13 cellular contexts compared by ENCODE assay signal in the genomic region with DNA sequence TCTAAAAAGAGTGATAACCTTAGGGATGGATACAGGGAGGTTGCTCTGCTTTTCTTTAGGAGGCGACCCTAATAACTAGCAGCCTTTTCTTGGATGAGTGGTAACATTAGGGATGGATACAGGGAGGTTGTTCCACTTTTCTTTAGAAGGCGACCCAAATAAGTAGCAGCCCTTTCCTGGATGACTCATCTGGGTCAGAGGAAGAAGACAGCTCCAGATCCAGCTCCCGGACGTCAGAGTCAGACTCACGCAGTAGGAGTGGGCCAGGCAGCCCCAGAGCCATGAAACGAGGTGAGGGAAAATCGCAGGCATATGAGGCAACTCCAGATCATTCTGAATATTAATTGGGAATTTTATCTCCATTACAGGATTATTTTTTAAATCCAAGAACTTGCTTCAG. TPM values are rescaled to one million over a fixed set of nuclear protein-coding genes. Genes with fewer than 3 reads are reported as not detected.
DNase-seq lines count a peak whose midpoint lies in the region; ATAC-seq and TF ChIP-seq lines count a peak whose summit lies in the region.
"Had no signal": no experiment of that assay in that cellular context is flagged by ENCODE, and none has a peak within 500 bp of the region (broad histone marks: within the 10 kb centered on the region; RNA-seq: fewer than 3 reads in every experiment).

No MANE protein-coding gene starts in this region.

- H3K27me3 ChIP-seq in RWPE2 (ENCODE audit: insufficient read depth, poor library complexity, severe bottlenecking) = no peaks in the 10 kb centered on the region

- POLR2A ChIA-PET in activated CD4-positive, alpha-beta memory T cell treated with anti-CD3 and anti-CD28 coated beads, Interleukin-2, amount 10 ng/mL, durations not matched to agents 7 days and 5 days (lab: Charles Lee) = no interaction called here

- peak; percentile 58 for ATAC-seq in RWPE2 (ENCODE audit: low read depth)
- ATAC-seq in Right ventricle myocardium superior (ENCODE audit: poor library complexity) = peak; percentile 84
- ATAC-seq in sciatic nerve = peak; percentile 90
- ATAC-seq: effector memory CD8-positive, alpha-beta T cell had no signal

- no peaks in the 10 kb centered on the region for H3K9me3 ChIP-seq in RWPE2 (ENCODE audit: severe bottlenecking)

- CTCF ChIA-PET in activated CD4-positive, alpha-beta memory T cell treated with anti-CD3 and anti-CD28 coated beads, Interleukin-2, amount 10 ng/mL, durations not matched to agents 7 days and 5 days (lab: Charles Lee) = no interaction called here

- no peak overlapping the region for H3K27ac ChIP-seq in RWPE2 (ENCODE audit: poor library complexity, severe bottlenecking)

- H3K4me3 ChIP-seq in RWPE2 (ENCODE audit: severe bottlenecking) = no peak overlapping the region

- intact Hi-C loops in Right ventricle myocardium superior (cut with DNase I) = no loop called here
- intact Hi-C loops in sciatic nerve (cut with DNase I) = no loop called here

- no peaks in the 10 kb centered on the region for H3K36me3 ChIP-seq in RWPE2 (ENCODE audit: low read depth)

- H3K9me3 Mint-ChIP-seq in activated CD4-positive, alpha-beta memory T cell treated with anti-CD3 and anti-CD28 coated beads, Interleukin-2, amount 10 ng/mL, durations not matched to agents 7 days and 5 days = no peaks in the 10 kb centered on the region
- H3K9me3 Mint-ChIP-seq: effector memory CD8-positive, alpha-beta T cell had no signal

- H3K4me1 ChIP-seq in RWPE2 (ENCODE audit: insufficient read depth, poor library complexity, severe bottlenecking) = no peaks in the 10 kb centered on the region

- no peak overlapping the region for H3K27ac Mint-ChIP-seq in activated CD4-positive, alpha-beta memory T cell treated with anti-CD3 and anti-CD28 coated beads, Interleukin-2, amount 10 ng/mL, durations not matched to agents 7 days and 5 days
- H3K27ac Mint-ChIP-seq: effector memory CD8-positive, alpha-beta T cell had no signal

- peaks cover 13% of the 10 kb centered on the region for H3K27me3 Mint-ChIP-seq in activated CD4-positive, alpha-beta memory T cell treated with anti-CD3 and anti-CD28 coated beads, Interleukin-2, amount 10 ng/mL, durations not matched to agents 7 days and 5 days

- DNase-seq in EL = peak; percentile 81
- no peak for DNase-seq in RWPE2 (ENCODE audit: low spot score)
- DNase-seq in Right ventricle myocardium superior = peak; percentile 55
- DNase-seq in sciatic nerve (ENCODE audit: low spot score) = peak; percentile 61
- no peak for DNase-seq in DMS79 treated with DMSO at 0.1 percent for 48 hours (lab: John Stamatoyannopoulos, UW)
- DNase-seq in NCI-H187 (lab: John Stamatoyannopoulos, UW) = no peak
- DNase-seq in GM19238 (ENCODE audit: insufficient read length, low spot score) = no peak
- no peak for DNase-seq in activated CD4-positive, alpha-beta memory T cell treated with anti-CD3 and anti-CD28 coated beads, Interleukin-2, amount 10 ng/mL, durations not matched to agents 7 days and 5 days
- DNase-seq: activated CD8-positive, alpha-beta memory T cell treated with anti-CD3 and anti-CD28 coated beads, Interleukin-2, amount 50 U/mL, for 48 hours; DMS 273 treated with DMSO at 0.1 percent for 48 hours; effector memory CD8-positive, alpha-beta T cell; NCI-H1092 treated with DMSO at 0.1 percent for 48 hours; SIG-M5 had no signal

- no peak overlapping the region for H3K4me3 Mint-ChIP-seq in activated CD4-positive, alpha-beta memory T cell treated with anti-CD3 and anti-CD28 coated beads, Interleukin-2, amount 10 ng/mL, durations not matched to agents 7 days and 5 days
- H3K4me3 Mint-ChIP-seq: effector memory CD8-positive, alpha-beta T cell had no signal

- TF ChIP-seq CTCF in RWPE2 (IDR thresholded peaks at IDR 0.05; ENCODE audit: poor library complexity, severe bottlenecking) = no peak

- no peaks in the 10 kb centered on the region for H3K36me3 Mint-ChIP-seq in activated CD4-positive, alpha-beta memory T cell treated with anti-CD3 and anti-CD28 coated beads, Interleukin-2, amount 10 ng/mL, durations not matched to agents 7 days and 5 days (ENCODE audit: low read depth)

- no peaks in the 10 kb centered on the region for H3K4me1 Mint-ChIP-seq in activated CD4-positive, alpha-beta memory T cell treated with anti-CD3 and anti-CD28 coated beads, Interleukin-2, amount 10 ng/mL, durations not matched to agents 7 days and 5 days

RNA-seq across cellular contexts. Expression of gene C1GALT1C1L, which starts 31.0 kb away (rescaled TPM):
- 1.1 TPM for total RNA-seq in Right ventricle myocardium superior
- 0.49 TPM for total RNA-seq in sciatic nerve
- total RNA-seq in activated CD4-positive, alpha-beta memory T cell treated with anti-CD3 and anti-CD28 coated beads, Interleukin-2, amount 10 ng/mL, durations not matched to agents 7 days and 5 days = not detected

Comparison
In these comparisons a context has a peak if more than half of its experiments do, and no peak if none do; other contexts are left out.
1. DNase-seq: peak in EL (single experiment), Right ventricle myocardium superior (single experiment) and sciatic nerve (single experiment); none in RWPE2 (single experiment), DMS79 treated with DMSO at 0.1 percent for 48 hours (single experiment), NCI-H187 (0 of 2), GM19238 (single experiment) and activated CD4-positive, alpha-beta memory T cell treated with anti-CD3 and anti-CD28 coated beads, Interleukin-2, amount 10 ng/mL, durations not matched to agents 7 days and 5 days (single experiment).
2. Peak in every context shown above with its lines, with median percentiles within 50 percentile points of each other: ATAC-seq.